ENCODE assay signal across 25 cellular contexts in the genomic region with DNA sequence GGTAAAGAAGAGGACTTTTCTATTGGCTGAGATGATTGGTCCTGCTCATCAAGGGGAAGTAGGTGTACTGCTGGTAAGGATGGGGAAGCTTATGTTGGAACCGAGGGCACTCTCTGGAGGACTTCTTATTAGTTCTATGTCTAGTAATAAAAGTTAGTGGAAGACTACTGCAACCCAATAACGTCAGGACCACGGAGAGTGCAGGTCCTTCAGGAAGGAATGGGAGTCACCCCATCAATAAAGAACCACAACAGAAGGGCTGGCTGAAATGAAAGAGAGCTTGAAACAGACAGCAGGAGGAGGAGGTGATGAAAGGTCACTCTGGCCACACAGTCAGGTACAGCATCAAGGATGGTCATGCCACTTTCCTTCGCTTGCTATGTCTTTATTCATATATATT.
DNase-seq lines count a peak whose midpoint lies in the region; ATAC-seq and TF ChIP-seq lines count a peak whose summit lies in the region.
"Had no signal": no experiment of that assay in that cellular context is flagged by ENCODE, and none has a peak within 500 bp of the region (broad histone marks: within the 10 kb centered on the region; RNA-seq: fewer than 3 reads in every experiment).

No MANE protein-coding gene starts in this region.

- TF ChIP-seq CTCF in cardiac muscle cell (IDR thresholded peaks at IDR 0.05; ENCODE audit: low read depth, low read length) (no peak), astrocyte of the spinal cord (IDR thresholded peaks at IDR 0.05; ENCODE audit: low read depth, low read length) (peak; percentile 26), foreskin fibroblast (IDR thresholded peaks at IDR 0.05; ENCODE audit: low read depth, low read length) (no peak), A673 (conservative IDR thresholded peaks at IDR 0.05; ENCODE audit: low read depth, low read length) (no peak), mucosa of descending colon (IDR thresholded peaks at IDR 0.05) (no peak)

- CTCF ChIA-PET in A673 (lab: Charles Lee) = no interaction called here

- H3K4me3 ChIP-seq in cardiac muscle cell (no peak overlapping the region), right cardiac atrium (ENCODE audit: low read length) (no peak overlapping the region), astrocyte of the spinal cord (ENCODE audit: low read depth, low read length) (no peak overlapping the region), foreskin fibroblast (ENCODE audit: low read depth in 1 of 2, low read length in 2 of 2) (no peak overlapping the region), A673 (ENCODE audit: low read depth, low read length, poor library complexity, severe bottlenecking) (no peak overlapping the region), mucosa of descending colon (no peak overlapping the region)
- H3K4me3 ChIP-seq: gastroesophageal sphincter, lower lobe of right lung, Peyer's patch, tibial artery had no signal

- POLR2A ChIA-PET in A673 (lab: Charles Lee; ENCODE audit: low non-redundant PET) = no interaction called here

- BruUV-seq in A673 (replicated peaks; lab: Mats Ljungman, UMichigan) = no TSS peak

- intact Hi-C loops in right cardiac atrium (cut with DNase I) (no loop called here), A673 (cut with micrococcal nuclease; ENCODE audit: unreplicated experiment) (no loop called here), mucosa of descending colon (cut with DNase I, micrococcal nuclease) (no loop called here)

- H3K9me3 ChIP-seq in cardiac muscle cell (ENCODE audit: low read depth) (no peaks in the 10 kb centered on the region), right cardiac atrium (ENCODE audit: control insufficient read depth, low read length) (no peaks in the 10 kb centered on the region), A673 (ENCODE audit: low read depth, low read length, poor library complexity, severe bottlenecking) (no peaks in the 10 kb centered on the region), mucosa of descending colon (no peaks in the 10 kb centered on the region)
- H3K9me3 ChIP-seq: gastroesophageal sphincter, lower lobe of right lung, Peyer's patch, tibial artery had no signal

- in situ Hi-C loops in astrocyte of the spinal cord (cut with HindIII; ENCODE audit: low sequenced_read_pairs) = no loop called here

- H3K36me3 ChIP-seq in cardiac muscle cell (no peaks in the 10 kb centered on the region), A673 (ENCODE audit: insufficient read depth, low read length, poor library complexity, severe bottlenecking) (no peaks in the 10 kb centered on the region), mucosa of descending colon (ENCODE audit: low read depth) (no peaks in the 10 kb centered on the region)
- H3K36me3 ChIP-seq: gastroesophageal sphincter, lower lobe of right lung, Peyer's patch, tibial artery had no signal

- no peak overlapping the region for H3K27ac ChIP-seq in cardiac muscle cell
- no peak overlapping the region for H3K27ac ChIP-seq in right cardiac atrium (ENCODE audit: low read length)
- H3K27ac ChIP-seq in A673 (ENCODE audit: low read depth, low read length, poor library complexity, severe bottlenecking) = no peak overlapping the region
- H3K27ac ChIP-seq: gastroesophageal sphincter, lower lobe of right lung, Peyer's patch, tibial artery had no signal

- WGBS in right cardiac atrium = 57% methylated on average over 4 of the region's 4 CpGs

- H3K27me3 ChIP-seq in cardiac muscle cell (no peaks in the 10 kb centered on the region), right cardiac atrium (ENCODE audit: control insufficient read depth, insufficient read depth) (no peaks in the 10 kb centered on the region), A673 (replicated peaks; ENCODE audit: insufficient read depth, low read depth, low read length, poor library complexity) (peaks cover 13% of the 10 kb centered on the region)
- H3K27me3 ChIP-seq: Peyer's patch, tibial artery had no signal

- ATAC-seq in right cardiac atrium (no peak), HG03342 (IDR thresholded peaks at IDR 0.05; ENCODE audit: unreplicated experiment) (no peak), mucosa of descending colon (no peak)
- ATAC-seq: activated T-cell treated with anti-CD3 and anti-CD28 coated beads, Interleukin-2, amount 50 U/mL, for 4 hours; gastroesophageal sphincter; lower lobe of right lung; naive thymus-derived CD4-positive, alpha-beta T cell; stimulated activated effector memory CD8-positive, alpha-beta T cell treated with anti-CD3 and anti-CD28 coated beads, Interleukin-12 subunit alpha, Interleukin-12 subunit beta, amount 100 ng/mL, for 72 hours; T-cell had no signal

- H3K4me1 ChIP-seq in cardiac muscle cell (ENCODE audit: low read depth) (no peaks in the 10 kb centered on the region), right cardiac atrium (ENCODE audit: control insufficient read depth, insufficient read depth, low read length) (no peaks in the 10 kb centered on the region), A673 (ENCODE audit: insufficient read depth, low read length, poor library complexity, severe bottlenecking) (no peaks in the 10 kb centered on the region), mucosa of descending colon (ENCODE audit: low read depth) (no peaks in the 10 kb centered on the region)
- H3K4me1 ChIP-seq: gastroesophageal sphincter, lower lobe of right lung, Peyer's patch, tibial artery had no signal

- DNase-seq in cardiac muscle cell (ENCODE audit: low read depth in 1 of 2, low spot score in 1 of 2) = peak; percentile 19 to 64
- DNase-seq in right cardiac atrium = no peak
- DNase-seq in astrocyte of the spinal cord (ENCODE audit: low read depth, low spot score) = peak; percentile 3
- peak; percentile 4 to 37 for DNase-seq in foreskin fibroblast
- DNase-seq in A673 (ENCODE audit: low spot score) = no peak
- no peak for DNase-seq in mucosa of descending colon
- no peak for DNase-seq in RPMI8226
- DNase-seq: 8988T; activated CD4-positive, alpha-beta T cell treated with anti-CD3 and anti-CD28 coated beads, Interleukin-2, amount 50 U/mL, for 48 hours; activated T-cell treated with anti-CD3 and anti-CD28 coated beads, Interleukin-2, amount 50 U/mL, for 4 hours; caudate nucleus; CD4-positive, CD25-positive, alpha-beta regulatory T cell; DMS53; effector CD8-positive, alpha-beta T cell; lower lobe of right lung; naive thymus-derived CD4-positive, alpha-beta T cell; NCI-H1105 treated with DMSO at 0.1 percent for 48 hours; NCI-H2171; NCI-H82; Peyer's patch had no signal

Comparison
In these comparisons a context has a peak if more than half of its experiments do, and no peak if none do; other contexts are left out.
1. DNase-seq: peak in cardiac muscle cell (2 of 2), astrocyte of the spinal cord (single experiment) and foreskin fibroblast (2 of 2); none in right cardiac atrium (0 of 3), A673 (single experiment), mucosa of descending colon (0 of 3) and RPMI8226 (single experiment).